In the genomic region with DNA sequence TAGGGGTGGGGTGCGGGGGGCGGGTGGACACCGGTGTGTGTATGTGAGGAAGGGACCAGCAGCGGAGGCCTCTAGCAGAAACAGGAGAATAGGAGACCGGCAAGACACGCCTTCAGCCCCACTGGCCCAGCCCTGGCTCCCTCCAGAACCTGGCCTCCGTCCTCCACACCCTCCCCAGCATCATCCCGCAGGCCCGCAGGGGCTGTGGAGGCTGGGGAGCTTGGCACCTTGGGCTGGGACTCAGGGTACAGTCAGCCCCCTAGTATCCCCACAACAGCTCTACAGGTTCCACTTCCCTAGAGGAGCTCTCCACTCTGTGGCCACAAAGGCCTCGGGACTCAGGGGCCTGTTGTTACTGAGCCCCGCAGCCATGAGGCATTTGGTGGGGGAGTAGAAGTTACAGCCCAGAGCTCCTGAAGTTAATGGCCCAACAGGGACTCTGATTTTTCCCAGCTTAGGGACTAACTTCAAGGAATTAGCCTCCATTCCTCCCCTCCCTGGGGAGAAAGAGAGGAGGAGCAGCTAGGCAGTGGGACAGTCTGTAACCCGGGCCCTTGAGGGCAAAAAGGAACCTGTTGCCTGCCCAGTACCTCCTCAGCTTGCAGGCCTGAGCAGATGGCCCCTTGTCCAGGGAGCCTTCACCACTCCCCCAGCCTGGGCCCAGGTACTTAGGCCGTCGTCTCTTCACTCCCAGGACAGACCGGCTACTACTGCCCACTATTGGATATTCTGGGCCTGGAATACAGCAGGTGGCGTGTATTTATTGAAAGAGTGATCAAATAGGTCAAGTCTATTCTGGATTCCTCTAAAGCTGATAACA, we compare ENCODE assay signal across 8 cellular contexts. TPM values are rescaled to one million over a fixed set of nuclear protein-coding genes. Genes with fewer than 3 reads are reported as not detected.
DNase-seq lines count a peak whose midpoint lies in the region; ATAC-seq and TF ChIP-seq lines count a peak whose summit lies in the region.

No MANE protein-coding gene starts in this region.

- DNase-seq in DMS 273 (lab: John Stamatoyannopoulos, UW; ENCODE audit: unreplicated experiment), result peak; percentile 68
- DNase-seq in DMS 273 treated with DMSO at 0.1 percent for 48 hours (lab: John Stamatoyannopoulos, UW), result no peak
- peak; percentile 42 for DNase-seq in NCI-H69 (lab: John Stamatoyannopoulos, UW)
- no peak for DNase-seq in coronary artery (ENCODE audit: low spot score)
- peak; percentile 67 for DNase-seq in myocyte (ENCODE audit: low read depth)
- DNase-seq in midbrain (lab: John Stamatoyannopoulos, UW), result no peak
- DNase-seq in AG08395 (ENCODE audit: low spot score), result no peak

- ATAC-seq in GM21390 (IDR thresholded peaks at IDR 0.05; ENCODE audit: unreplicated experiment), result no peak

- TF ChIP-seq CTCF in coronary artery (IDR thresholded peaks at IDR 0.05), result no peak

- H3K27ac ChIP-seq in coronary artery, result peak overlapping the region; percentile 90 to 98

- peak overlapping the region; percentile 72 for H3K4me3 ChIP-seq in coronary artery

RNA-seq across cellular contexts. Expression of a gene that starts 20.0 kb away (rescaled TPM):
- total RNA-seq in myocyte, result 4.9 and 5.3 TPM in 2 replicates
- polyA plus RNA-seq in myocyte (2012), result 5.7 TPM

RNA-seq across cellular contexts. Expression of a gene that starts 28.3 kb away (rescaled TPM):
- total RNA-seq in myocyte, result 53.7 and 59.0 TPM in 2 replicates
- polyA plus RNA-seq in myocyte (2012), result 62.9 TPM

Comparison
In these comparisons a context has a peak if more than half of its experiments do, and no peak if none do; other contexts are left out.
1. DNase-seq: peak in DMS 273 (single experiment), NCI-H69 (single experiment) and myocyte (single experiment); none in DMS 273 treated with DMSO at 0.1 percent for 48 hours (single experiment), coronary artery (single experiment), midbrain (single experiment) and AG08395 (single experiment).